In the genomic region with DNA sequence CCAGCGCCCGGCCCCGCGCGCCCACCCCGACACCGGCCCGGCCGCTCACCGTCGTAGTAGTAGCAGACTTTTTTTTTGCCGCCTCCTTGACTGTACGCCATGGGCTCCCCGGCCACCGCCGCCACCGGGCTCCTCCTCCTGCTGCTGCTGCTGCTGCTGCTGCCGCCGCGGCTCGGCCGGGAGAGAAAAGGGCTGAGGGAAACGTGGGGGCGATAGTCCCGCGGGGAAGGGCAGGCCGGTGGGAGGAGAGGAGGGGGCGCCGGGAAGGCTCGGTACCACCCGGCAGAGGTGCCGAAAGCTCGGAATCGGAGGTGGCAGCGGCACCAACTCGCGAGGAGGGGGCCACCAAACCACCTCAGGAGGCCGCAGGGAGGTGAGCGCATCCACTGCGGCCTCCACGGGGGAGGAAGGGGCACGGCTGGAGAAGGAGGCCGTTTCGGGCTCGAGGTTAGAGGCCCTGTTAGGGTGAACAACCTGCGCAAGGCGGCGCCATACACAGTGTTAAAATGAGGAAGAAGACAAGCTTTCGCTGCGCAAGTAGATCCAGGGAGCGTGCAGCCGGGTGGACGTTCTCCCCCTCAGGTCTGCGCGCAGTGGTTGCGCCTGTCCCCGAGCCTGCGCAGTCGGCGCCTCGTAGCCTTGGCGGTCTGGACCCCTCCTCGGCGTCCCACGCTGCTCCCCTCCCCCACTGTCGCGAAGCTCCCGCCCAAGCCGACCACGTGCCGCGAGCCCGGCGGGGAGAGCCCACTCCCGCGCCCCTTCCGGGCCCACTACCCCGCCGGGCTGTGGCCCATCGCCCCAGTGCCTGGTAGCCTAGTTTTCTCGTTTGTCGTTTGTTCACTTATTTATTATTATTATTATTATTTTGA, we compare ENCODE assay signal across 8 cellular contexts. TPM values are rescaled to one million over a fixed set of nuclear protein-coding genes. Genes with fewer than 3 reads are reported as not detected.
DNase-seq lines count a peak whose midpoint lies in the region; ATAC-seq, FAIRE-seq and TF ChIP-seq lines count a peak whose summit lies in the region.

Gene HDAC2 (minus strand): TSS at position 341 of the 869 bp plus-strand sequence. CDS start 240 bp downstream, at position 101.

- WGBS in psoas muscle, 3 donors = 0 to 1% (median 0%) methylated on average over 54 to 82 of the region's 82 CpGs

- peak; percentile 79 for DNase-seq in NCI-H128 (lab: John Stamatoyannopoulos, UW; ENCODE audit: unreplicated experiment)
- peak; percentile 52 for DNase-seq in amniotic stem cell (lab: John Stamatoyannopoulos, UW)
- peak; percentile 89 for DNase-seq in left ventricle myocardium inferior
- peak; percentile 90 to 94 for DNase-seq in psoas muscle
- peak; percentile 86 for DNase-seq in urothelium cell line (ENCODE audit: low spot score)

- H3K4me1 ChIP-seq in left ventricle myocardium inferior (peaks cover 60% of the 10 kb centered on the region), psoas muscle (peaks cover 31% of the 10 kb centered on the region)

- TF ChIP-seq CTCF in GM12875 (IDR thresholded peaks at IDR 0.05; ENCODE audit: borderline replicate concordance, insufficient read depth, low read depth, low read length) (peak; percentile 16; the same call in 1 of the 2 replicates), left ventricle myocardium inferior (IDR thresholded peaks at IDR 0.05; ENCODE audit: borderline replicate concordance) (no peak), psoas muscle (IDR thresholded peaks at IDR 0.05) (no peak)

- intact Hi-C loops in T-helper 1 cell treated with Interleukin-12 subunit alpha and Interleukin-12 subunit beta and Interleukin-4 antibody, amounts not matched to agents 30 ng/mL and 1 ng/mL, for 36 hours (cut with micrococcal nuclease) = loop anchor here (1.0 to 2.0 kb wide), 6 partner anchors 35 to 1884 kb away; partner anchors contain the start of genes FAM229B and TUBE1
- intact Hi-C loops in left ventricle myocardium inferior (cut with micrococcal nuclease) = no loop called here
- intact Hi-C loops in psoas muscle (cut with DNase I) = no loop called here

- H3K4me3 ChIP-seq in GM12875 (ENCODE audit: low read depth, low read length) = peak within 1 kb of the TSS; percentile 98
- H3K4me3 ChIP-seq in left ventricle myocardium inferior = peak within 1 kb of the TSS; percentile 99
- peak within 1 kb of the TSS; percentile 96 for H3K4me3 ChIP-seq in psoas muscle

- ATAC-seq in HG02678 (IDR thresholded peaks at IDR 0.05; ENCODE audit: unreplicated experiment) (peak; percentile 78), psoas muscle (peak; percentile 96 to 97 (median 97))

- H3K27me3 ChIP-seq in left ventricle myocardium inferior (ENCODE audit: low read depth) (no peaks in the 10 kb centered on the region), psoas muscle (ENCODE audit: insufficient read depth in 3 of 3, low read length in 2 of 3) (no peaks in the 10 kb centered on the region)

- no peaks in the 10 kb centered on the region for H3K36me3 ChIP-seq in left ventricle myocardium inferior
- no peaks in the 10 kb centered on the region for H3K36me3 ChIP-seq in psoas muscle (ENCODE audit: insufficient read depth in 1 of 2, low read depth in 1 of 2)

- H3K27ac ChIP-seq in left ventricle myocardium inferior (replicated peaks) = peak within 1 kb of the TSS; percentile 96
- peak within 1 kb of the TSS; percentile 93 for H3K27ac ChIP-seq in psoas muscle

- no peak for FAIRE-seq in urothelium cell line (lab: Jason Lieb, UNC)

- H3K9me3 ChIP-seq in left ventricle myocardium inferior (replicated peaks) (no peaks in the 10 kb centered on the region), psoas muscle (no peaks in the 10 kb centered on the region)

RNA-seq across cellular contexts. Expression of gene HDAC2, which starts in this region (rescaled TPM):
- 67.1 and 70.7 TPM in 2 replicates for total RNA-seq in T-helper 1 cell treated with Interleukin-12 subunit alpha and Interleukin-12 subunit beta and Interleukin-4 antibody, amounts not matched to agents 30 ng/mL and 1 ng/mL, for 36 hours
- 44.3 TPM for total RNA-seq in left ventricle myocardium inferior
- total RNA-seq in psoas muscle = 10 to 100 TPM; 39.6 to 60.1 (median 47.7) TPM
- polyA plus RNA-seq in psoas muscle = 10 to 100 TPM; 45.6 to 74.1 (median 55.0) TPM

Comparison
In these comparisons a context has a peak if more than half of its experiments do, and no peak if none do; other contexts are left out.
1. Peak in every context shown above with its lines: DNase-seq, ATAC-seq, H3K4me3 ChIP-seq and H3K27ac ChIP-seq.